Comparison of ENCODE assay signal across 1 cellular context in the genomic region with DNA sequence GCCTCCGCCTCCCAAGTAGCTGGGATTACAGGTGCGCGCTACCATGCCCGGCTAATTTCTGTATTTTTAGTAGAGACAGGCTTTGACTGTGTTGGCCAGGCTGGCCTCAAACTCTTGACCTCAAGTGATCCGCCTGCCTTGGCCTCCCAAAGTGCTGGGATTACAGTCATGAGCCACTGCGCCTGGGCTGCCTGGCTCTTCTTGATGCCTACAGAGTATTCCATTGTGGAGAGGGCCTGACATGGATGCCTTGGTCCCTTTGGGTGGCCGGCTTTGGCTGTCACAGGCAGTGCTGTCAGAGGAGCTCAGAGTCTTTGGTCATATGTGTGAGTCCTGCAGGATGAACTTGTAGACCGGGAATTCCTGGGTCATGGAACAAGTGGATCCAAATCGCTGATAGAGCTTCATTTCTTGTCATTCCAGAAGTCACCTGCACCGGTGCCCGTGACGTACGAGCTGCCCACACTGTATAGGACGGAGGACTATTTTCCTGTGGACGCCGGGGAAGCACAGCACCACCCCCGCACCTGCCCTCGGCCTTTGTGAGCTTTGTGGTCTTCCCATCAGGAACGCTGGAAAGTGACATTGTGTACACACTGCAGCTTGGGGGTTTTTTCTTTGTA.
TF ChIP-seq lines count a peak whose summit lies in the region.

No MANE protein-coding gene starts in this region.

TF ChIP-seq in K562, 482 proteins besides CTCF, POLR2A, EP300 and RAD21:
- 0 out of 2 replicates have a peak, but pooled peaks have one; percentile 21 for TF ChIP-seq USF1 (CRISPR knock-in tag; IDR thresholded peaks at IDR 0.05)
- TF ChIP-seq MTA3 (IDR thresholded peaks at IDR 0.05; ENCODE audit: borderline replicate concordance), result no peak
- TF ChIP-seq MXI1 (IDR thresholded peaks at IDR 0.05; ENCODE audit: low read depth, low read length), result no peak
- TF ChIP-seq PHF8 (IDR thresholded peaks at IDR 0.05; ENCODE audit: borderline replicate concordance, low read length), result no peak
TF ChIP-seq in K562: peak in this region for 1.
